Comparison of ENCODE assay signal across 9 cellular contexts in genomic region chr16:634996-635395, GRCh38. TPM values are rescaled to one million over a fixed set of nuclear protein-coding genes. Genes with fewer than 3 reads are reported as not detected.
DNase-seq lines count a peak whose midpoint lies in the region; ATAC-seq and TF ChIP-seq lines count a peak whose summit lies in the region.
"Had no signal": no experiment of that assay in that cellular context is flagged by ENCODE, and none has a peak within 500 bp of the region (broad histone marks: within the 10 kb centered on the region; RNA-seq: fewer than 3 reads in every experiment).

No MANE protein-coding gene starts in this region.

- no peak overlapping the region for H3K27ac Mint-ChIP-seq in activated naive CD4-positive, alpha-beta T cell treated with anti-CD3 and anti-CD28 coated beads, Interleukin-2, amount 10 ng/mL, durations not matched to agents 7 days and 5 days
- H3K27ac Mint-ChIP-seq in activated B cell treated with CpG ODN at 0.5 μM for 24 hours = no peak overlapping the region

- H3K79me2 ChIP-seq in hepatocyte = peaks cover 12% of the 10 kb centered on the region

- H3K4me2 ChIP-seq in hepatocyte = peak overlapping the region; percentile 98

- CTCF ChIA-PET in activated naive CD4-positive, alpha-beta T cell treated with anti-CD3 and anti-CD28 coated beads, Interleukin-2, amount 10 ng/mL, durations not matched to agents 7 days and 5 days (lab: Charles Lee) = no interaction called here
- CTCF ChIA-PET in activated B cell treated with CpG ODN at 0.5 μM for 24 hours (lab: Charles Lee) = no interaction called here

- no peak overlapping the region for H2AFZ ChIP-seq in hepatocyte

- no peak for DNase-seq in activated naive CD4-positive, alpha-beta T cell treated with anti-CD3 and anti-CD28 coated beads, Interleukin-2, amount 10 ng/mL, durations not matched to agents 7 days and 5 days
- no peak for DNase-seq in activated naive CD4-positive, alpha-beta T cell treated with anti-CD3 and anti-CD28 coated beads, Interleukin-2, amount 50 U/mL, for 16 hours
- DNase-seq in activated B cell treated with CpG ODN at 0.5 μM for 24 hours (no peak), hepatocyte (ENCODE audit: low spot score) (no peak), thoracic aorta (ENCODE audit: low spot score) (no peak), AG08396 (ENCODE audit: low spot score) (no peak), ureter (ENCODE audit: low spot score) (no peak)
- DNase-seq: stimulated activated naive CD4-positive, alpha-beta T cell had no signal

- H3K36me3 Mint-ChIP-seq in activated naive CD4-positive, alpha-beta T cell treated with anti-CD3 and anti-CD28 coated beads, Interleukin-2, amount 10 ng/mL, durations not matched to agents 7 days and 5 days = peaks cover 3% of the 10 kb centered on the region
- peaks cover 6% of the 10 kb centered on the region for H3K36me3 Mint-ChIP-seq in activated B cell treated with CpG ODN at 0.5 μM for 24 hours (ENCODE audit: low read depth)

- no peaks in the 10 kb centered on the region for H3K36me3 ChIP-seq in hepatocyte (replicated peaks; ENCODE audit: insufficient read depth, low read depth)
- H3K36me3 ChIP-seq in thoracic aorta = no peaks in the 10 kb centered on the region

- H4K20me1 ChIP-seq in hepatocyte (ENCODE audit: insufficient read depth, poor library complexity, severe bottlenecking) = no peaks in the 10 kb centered on the region

- intact Hi-C loops in activated B cell treated with CpG ODN at 0.5 μM for 24 hours (cut with micrococcal nuclease) = no loop called here

- H3K4me3 ChIP-seq in hepatocyte = no peak overlapping the region
- H3K4me3 ChIP-seq in thoracic aorta = peak overlapping the region; percentile 84

- POLR2A ChIA-PET in activated B cell treated with CpG ODN at 0.5 μM for 24 hours (lab: Charles Lee) = no interaction called here

- H3K9me3 ChIP-seq in hepatocyte (ENCODE audit: low read depth) (no peaks in the 10 kb centered on the region), thoracic aorta (no peaks in the 10 kb centered on the region)

- H3K27me3 ChIP-seq in hepatocyte = no peaks in the 10 kb centered on the region
- H3K27me3 ChIP-seq in thoracic aorta (replicated peaks; ENCODE audit: insufficient read depth) = no peaks in the 10 kb centered on the region

- peaks cover 12% of the 10 kb centered on the region for H3K4me1 Mint-ChIP-seq in activated naive CD4-positive, alpha-beta T cell treated with anti-CD3 and anti-CD28 coated beads, Interleukin-2, amount 10 ng/mL, durations not matched to agents 7 days and 5 days
- peaks cover 27% of the 10 kb centered on the region for H3K4me1 Mint-ChIP-seq in activated B cell treated with CpG ODN at 0.5 μM for 24 hours

- H3K4me3 Mint-ChIP-seq in activated naive CD4-positive, alpha-beta T cell treated with anti-CD3 and anti-CD28 coated beads, Interleukin-2, amount 10 ng/mL, durations not matched to agents 7 days and 5 days = peak overlapping the region; percentile 71
- H3K4me3 Mint-ChIP-seq in activated B cell treated with CpG ODN at 0.5 μM for 24 hours = peak overlapping the region; percentile 70

- no peak overlapping the region for H3K27ac ChIP-seq in hepatocyte
- no peak overlapping the region for H3K27ac ChIP-seq in thoracic aorta

- H3K27me3 Mint-ChIP-seq in activated naive CD4-positive, alpha-beta T cell treated with anti-CD3 and anti-CD28 coated beads, Interleukin-2, amount 10 ng/mL, durations not matched to agents 7 days and 5 days = peaks cover 10% of the 10 kb centered on the region
- H3K27me3 Mint-ChIP-seq in activated B cell treated with CpG ODN at 0.5 μM for 24 hours = no peaks in the 10 kb centered on the region

- no peak for TF ChIP-seq CTCF in activated B cell treated with CpG ODN at 0.5 μM for 24 hours (IDR thresholded peaks at IDR 0.05)
- no peak for TF ChIP-seq CTCF in hepatocyte (IDR thresholded peaks at IDR 0.05; ENCODE audit: poor library complexity)
- TF ChIP-seq CTCF in thoracic aorta (IDR thresholded peaks at IDR 0.05) = no peak

- H3K9me3 Mint-ChIP-seq in activated naive CD4-positive, alpha-beta T cell treated with anti-CD3 and anti-CD28 coated beads, Interleukin-2, amount 10 ng/mL, durations not matched to agents 7 days and 5 days = no peaks in the 10 kb centered on the region
- H3K9me3 Mint-ChIP-seq in activated B cell treated with CpG ODN at 0.5 μM for 24 hours = no peaks in the 10 kb centered on the region

- H3K4me1 ChIP-seq in hepatocyte (ENCODE audit: insufficient read depth) = peaks cover 31% of the 10 kb centered on the region
- peaks cover 11 to 32% of the 10 kb centered on the region in 2 donors for H3K4me1 ChIP-seq in thoracic aorta (ENCODE audit: control insufficient read depth in 1 of 2, low read depth in 2 of 2)

- ATAC-seq in activated B cell treated with CpG ODN at 0.5 μM for 24 hours (ENCODE audit: low read depth) (no peak), thoracic aorta (ENCODE audit: insufficient number of reproducible peaks, low FRiP score, low read depth) (no peak), HG02623 (IDR thresholded peaks at IDR 0.05; ENCODE audit: unreplicated experiment) (no peak)

- H3K9me2 ChIP-seq in hepatocyte (replicated peaks; ENCODE audit: insufficient read depth) = no peaks in the 10 kb centered on the region

- 89% methylated on average over 7 of the region's 7 CpGs for WGBS in hepatocyte (ENCODE audit: low lambda C conversion rate, missing lambda C conversion rate)

RNA-seq across cellular contexts. Expression of gene METTL26, which starts 1.1 kb away (rescaled TPM):
- total RNA-seq in activated B cell treated with CpG ODN at 0.5 μM for 24 hours = 48.7 and 49.9 TPM in 2 replicates
- 75.4 and 77.9 TPM in 2 replicates for total RNA-seq in hepatocyte
- 151 and 155 TPM in 2 replicates for polyA plus RNA-seq in hepatocyte
- 100 to 1,000 TPM in 1 of 2 donors, 10 to 100 TPM in 1; 83.4 to 217 TPM for total RNA-seq in thoracic aorta
- total RNA-seq in ureter = 48.3 TPM

RNA-seq across cellular contexts. Expression of gene WFIKKN1, which starts 4.2 kb away (rescaled TPM):
- 0.42 and 0.47 TPM in 2 replicates for total RNA-seq in activated B cell treated with CpG ODN at 0.5 μM for 24 hours
- 0.24 and 0.43 TPM in 2 replicates for total RNA-seq in hepatocyte
- 0.88 and 2.1 TPM in 2 replicates for polyA plus RNA-seq in hepatocyte
- total RNA-seq in thoracic aorta = 1 to 10 TPM in 1 of 2 donors, under 1 TPM in 1; 0.92 to 1.2 TPM
- 0.65 TPM for total RNA-seq in ureter

RNA-seq across cellular contexts. Expression of gene MCRIP2, which starts 6.6 kb away (rescaled TPM):
- total RNA-seq in activated B cell treated with CpG ODN at 0.5 μM for 24 hours (29.4 and 38.9 TPM in 2 replicates), hepatocyte (43.0 and 61.4 TPM in 2 replicates), thoracic aorta (10 to 100 TPM; 12.2 to 42.2 TPM), ureter (40.4 TPM)
- polyA plus RNA-seq in hepatocyte = 95.2 and 100 TPM in 2 replicates

RNA-seq across cellular contexts. Expression of gene WDR90, which starts 14.2 kb away (rescaled TPM):
- total RNA-seq in activated B cell treated with CpG ODN at 0.5 μM for 24 hours = 24.8 and 33.7 TPM in 2 replicates
- 6.4 and 14.4 TPM in 2 replicates for total RNA-seq in hepatocyte
- 25.1 and 30.3 TPM in 2 replicates for polyA plus RNA-seq in hepatocyte
- total RNA-seq in thoracic aorta = 10 to 100 TPM; 22.7 to 39.4 TPM
- total RNA-seq in ureter = 53.3 TPM

RNA-seq across cellular contexts. Expression of gene RHOT2, which starts 32.9 kb away (rescaled TPM):
- total RNA-seq in activated B cell treated with CpG ODN at 0.5 μM for 24 hours (141 and 170 TPM in 2 replicates), hepatocyte (41.8 and 63.2 TPM in 2 replicates), thoracic aorta (10 to 100 TPM; 62.0 to 80.4 TPM), ureter (129 TPM)
- polyA plus RNA-seq in hepatocyte = 158 and 201 TPM in 2 replicates
